Comparison of ENCODE assay signal across 9 cellular contexts in genomic region chrX:38806875-38807601, GRCh38. TPM values are rescaled to one million over a fixed set of nuclear protein-coding genes. Genes with fewer than 3 reads are reported as not detected.
DNase-seq lines count a peak whose midpoint lies in the region; ATAC-seq, FAIRE-seq and TF ChIP-seq lines count a peak whose summit lies in the region.
"Had no signal": no experiment of that assay in that cellular context is flagged by ENCODE, and none has a peak within 500 bp of the region (broad histone marks: within the 10 kb centered on the region; RNA-seq: fewer than 3 reads in every experiment).

No MANE protein-coding gene starts in this region.

- H3K4me1 ChIP-seq in iPS-18a (ENCODE audit: control insufficient read depth, low read depth, low read length) = no peaks in the 10 kb centered on the region

- no peak overlapping the region for H3K27ac ChIP-seq in iPS-18a (ENCODE audit: low read length)

- peak overlapping the region; percentile 89 for H3K4me3 Mint-ChIP-seq in activated CD8-positive, alpha-beta memory T cell treated with anti-CD3 and anti-CD28 coated beads, Interleukin-2, amount 10 ng/mL, durations not matched to agents 7 days and 5 days
- peak overlapping the region; percentile 87 for H3K4me3 Mint-ChIP-seq in activated CD4-positive, alpha-beta memory T cell treated with anti-CD3 and anti-CD28 coated beads, Interleukin-2, amount 10 ng/mL, durations not matched to agents 7 days and 5 days

- H3K27me3 ChIP-seq in iPS-18a (ENCODE audit: control insufficient read depth, insufficient read depth, low read length) = no peaks in the 10 kb centered on the region

- H3K27me3 Mint-ChIP-seq in activated CD8-positive, alpha-beta memory T cell treated with anti-CD3 and anti-CD28 coated beads, Interleukin-2, amount 10 ng/mL, durations not matched to agents 7 days and 5 days = no peaks in the 10 kb centered on the region
- no peaks in the 10 kb centered on the region for H3K27me3 Mint-ChIP-seq in activated CD4-positive, alpha-beta memory T cell treated with anti-CD3 and anti-CD28 coated beads, Interleukin-2, amount 10 ng/mL, durations not matched to agents 7 days and 5 days

- peaks cover 9% of the 10 kb centered on the region for H3K36me3 ChIP-seq in iPS-18a (ENCODE audit: control insufficient read depth, low read depth, low read length)

- peak overlapping the region; percentile 85 for H3K9ac ChIP-seq in iPS-18a (ENCODE audit: low read length)

- peaks cover 7% of the 10 kb centered on the region for H3K9me3 ChIP-seq in iPS-18a (ENCODE audit: control insufficient read depth, low read depth, low read length)

- no peak for DNase-seq in activated CD8-positive, alpha-beta memory T cell treated with anti-CD3 and anti-CD28 coated beads, Interleukin-2, amount 10 ng/mL, durations not matched to agents 7 days and 5 days
- no peak for DNase-seq in activated CD8-positive, alpha-beta memory T cell treated with anti-CD3 and anti-CD28 coated beads, Interleukin-2, amount 50 U/mL, for 4 hours
- no peak for DNase-seq in activated CD4-positive, alpha-beta memory T cell treated with anti-CD3 and anti-CD28 coated beads, Interleukin-2, amount 10 ng/mL, durations not matched to agents 7 days and 5 days
- DNase-seq in superior temporal gyrus (ENCODE audit: extremely low spot score) (peak; percentile 23), HCEC 1CT (no peak), H54 (ENCODE audit: insufficient read length, low spot score) (no peak)

- TF ChIP-seq POLR2A in GM18505 (IDR thresholded peaks at IDR 0.05; ENCODE audit: borderline replicate concordance, extremely low read depth, insufficient read depth, insufficient read length) (no peak), H54 (IDR thresholded peaks at IDR 0.05; ENCODE audit: low read depth, low read length) (no peak)

- CTCF ChIA-PET in activated CD8-positive, alpha-beta memory T cell treated with anti-CD3 and anti-CD28 coated beads, Interleukin-2, amount 10 ng/mL, durations not matched to agents 7 days and 5 days (lab: Charles Lee) = interaction anchor here (0.8 to 0.9 kb wide), 2 partner anchors 9 to 176 kb away, joined by 3 read pairs; no protein-coding TSS in a partner anchor
- CTCF ChIA-PET in activated CD4-positive, alpha-beta memory T cell treated with anti-CD3 and anti-CD28 coated beads, Interleukin-2, amount 10 ng/mL, durations not matched to agents 7 days and 5 days (lab: Charles Lee) = no interaction called here

- H3K27ac Mint-ChIP-seq in activated CD8-positive, alpha-beta memory T cell treated with anti-CD3 and anti-CD28 coated beads, Interleukin-2, amount 10 ng/mL, durations not matched to agents 7 days and 5 days = peak overlapping the region; percentile 86
- H3K27ac Mint-ChIP-seq in activated CD4-positive, alpha-beta memory T cell treated with anti-CD3 and anti-CD28 coated beads, Interleukin-2, amount 10 ng/mL, durations not matched to agents 7 days and 5 days = peak overlapping the region; percentile 95

- no peaks in the 10 kb centered on the region for H3K9me3 Mint-ChIP-seq in activated CD8-positive, alpha-beta memory T cell treated with anti-CD3 and anti-CD28 coated beads, Interleukin-2, amount 10 ng/mL, durations not matched to agents 7 days and 5 days (ENCODE audit: low read depth)
- H3K9me3 Mint-ChIP-seq in activated CD4-positive, alpha-beta memory T cell treated with anti-CD3 and anti-CD28 coated beads, Interleukin-2, amount 10 ng/mL, durations not matched to agents 7 days and 5 days = no peaks in the 10 kb centered on the region

- POLR2A ChIA-PET in activated CD4-positive, alpha-beta memory T cell treated with anti-CD3 and anti-CD28 coated beads, Interleukin-2, amount 10 ng/mL, durations not matched to agents 7 days and 5 days (lab: Charles Lee) = interaction anchor here (1.1 to 2.4 kb wide), 2 partner anchors 10 to 1300 kb away, joined by 3 to 13 read pairs; no protein-coding TSS in a partner anchor

- no peak for FAIRE-seq in H54 (lab: Jason Lieb, UNC)
- FAIRE-seq: G401.6 had no signal

- peaks cover 38% of the 10 kb centered on the region for H3K4me1 Mint-ChIP-seq in activated CD8-positive, alpha-beta memory T cell treated with anti-CD3 and anti-CD28 coated beads, Interleukin-2, amount 10 ng/mL, durations not matched to agents 7 days and 5 days
- H3K4me1 Mint-ChIP-seq in activated CD4-positive, alpha-beta memory T cell treated with anti-CD3 and anti-CD28 coated beads, Interleukin-2, amount 10 ng/mL, durations not matched to agents 7 days and 5 days = peaks cover 39% of the 10 kb centered on the region

- H3K4me3 ChIP-seq in iPS-18a (ENCODE audit: low read length) = peak overlapping the region; percentile 76

- peaks cover 22% of the 10 kb centered on the region for H3K36me3 Mint-ChIP-seq in activated CD8-positive, alpha-beta memory T cell treated with anti-CD3 and anti-CD28 coated beads, Interleukin-2, amount 10 ng/mL, durations not matched to agents 7 days and 5 days
- H3K36me3 Mint-ChIP-seq in activated CD4-positive, alpha-beta memory T cell treated with anti-CD3 and anti-CD28 coated beads, Interleukin-2, amount 10 ng/mL, durations not matched to agents 7 days and 5 days (ENCODE audit: low read depth) = peaks cover 43% of the 10 kb centered on the region

- no peak for ATAC-seq in activated CD8-positive, alpha-beta memory T cell treated with anti-CD3 and anti-CD28 coated beads, Interleukin-2, amount 10 ng/mL, durations not matched to agents 7 days and 5 days
- ATAC-seq in GM18505 (IDR thresholded peaks at IDR 0.05; ENCODE audit: unreplicated experiment) = no peak

RNA-seq across cellular contexts. Expression of gene MID1IP1, which starts 5.8 kb away (rescaled TPM):
- 10 to 100 TPM; 57.9 to 77.7 TPM for total RNA-seq in activated CD8-positive, alpha-beta memory T cell treated with anti-CD3 and anti-CD28 coated beads, Interleukin-2, amount 10 ng/mL, durations not matched to agents 7 days and 5 days
- 10 to 100 TPM; 75.7 to 76.4 TPM for total RNA-seq in activated CD4-positive, alpha-beta memory T cell treated with anti-CD3 and anti-CD28 coated beads, Interleukin-2, amount 10 ng/mL, durations not matched to agents 7 days and 5 days
